20 cellular contexts compared by ENCODE assay signal in genomic region chr3:72068621-72069020, GRCh38.
"Had no signal": no experiment of that assay in that cellular context is flagged by ENCODE, and none has a peak within 500 bp of the region (broad histone marks: within the 10 kb centered on the region; RNA-seq: fewer than 3 reads in every experiment).

No MANE protein-coding gene starts in this region.

- H3K36me3 ChIP-seq: adrenal gland, heart right ventricle, neutrophil, ovary, prostate gland, thoracic aorta had no signal

- H3K4me3 ChIP-seq: adrenal gland, heart right ventricle, ovary, prostate gland, thoracic aorta had no signal

- DNase-seq: activated CD4-positive, alpha-beta T cell treated with anti-CD3 and anti-CD28 coated beads, Interleukin-2, amount 10 ng/mL, durations not matched to agents 7 days and 5 days; activated CD8-positive, alpha-beta memory T cell treated with anti-CD3 and anti-CD28 coated beads, Interleukin-2, amount 10 ng/mL, durations not matched to agents 7 days and 5 days; activated CD8-positive, alpha-beta T cell treated with anti-CD3 and anti-CD28 coated beads for 36 hours; activated gamma-delta T cell treated with Interleukin-2 at 50 U/mL for 16 hours; activated T-cell treated with anti-CD3 and anti-CD28 coated beads for 4 hours; adrenal gland; cortex of kidney; heart right ventricle; left colon; ovary; stimulated activated CD4-positive, alpha-beta T cell treated with anti-CD3 and anti-CD28 coated beads, Interleukin-4, amount 100 ng/mL, for 24 hours; stimulated activated naive CD4-positive, alpha-beta T cell treated with Interleukin-2 at 50 U/mL for 16 hours; T-helper 2 cell had no signal

- ATAC-seq: activated CD8-positive, alpha-beta memory T cell treated with anti-CD3 and anti-CD28 coated beads, Interleukin-2, amount 10 ng/mL, durations not matched to agents 7 days and 5 days; activated CD8-positive, alpha-beta T cell treated with anti-CD3 and anti-CD28 coated beads for 36 hours; activated naive CD4-positive, alpha-beta T cell treated with anti-CD3 and anti-CD28 coated beads, Interleukin-2, amount 50 U/mL, for 72 hours; heart right ventricle; left colon had no signal

- H3K27ac Mint-ChIP-seq: activated CD4-positive, alpha-beta T cell treated with anti-CD3 and anti-CD28 coated beads, Interleukin-2, amount 10 ng/mL, durations not matched to agents 7 days and 5 days; activated CD8-positive, alpha-beta memory T cell treated with anti-CD3 and anti-CD28 coated beads, Interleukin-2, amount 10 ng/mL, durations not matched to agents 7 days and 5 days; activated CD8-positive, alpha-beta T cell treated with anti-CD3 and anti-CD28 coated beads for 36 hours; activated naive CD4-positive, alpha-beta T cell treated with anti-CD3 and anti-CD28 coated beads, Interleukin-2, amount 50 U/mL, for 72 hours; memory B cell; nephron; type B pancreatic cell had no signal

- H3K27me3 ChIP-seq: adrenal gland, heart right ventricle, neutrophil, ovary had no signal

- H3K27me3 Mint-ChIP-seq: activated CD4-positive, alpha-beta T cell treated with anti-CD3 and anti-CD28 coated beads, Interleukin-2, amount 10 ng/mL, durations not matched to agents 7 days and 5 days; type B pancreatic cell had no signal

- H3K4me3 Mint-ChIP-seq: activated CD4-positive, alpha-beta T cell treated with anti-CD3 and anti-CD28 coated beads, Interleukin-2, amount 10 ng/mL, durations not matched to agents 7 days and 5 days; activated CD8-positive, alpha-beta memory T cell treated with anti-CD3 and anti-CD28 coated beads, Interleukin-2, amount 10 ng/mL, durations not matched to agents 7 days and 5 days; activated CD8-positive, alpha-beta T cell treated with anti-CD3 and anti-CD28 coated beads for 36 hours; memory B cell; nephron; type B pancreatic cell had no signal

- H3K4me1 ChIP-seq: adrenal gland, prostate gland had no signal

- H3K36me3 Mint-ChIP-seq: type B pancreatic cell had no signal

- H3K27ac ChIP-seq: adrenal gland, heart right ventricle, neutrophil, ovary, prostate gland, thoracic aorta had no signal

- H3K9me3 ChIP-seq: adrenal gland, neutrophil, ovary, prostate gland, thoracic aorta had no signal

- H3K4me1 Mint-ChIP-seq: activated CD4-positive, alpha-beta T cell treated with anti-CD3 and anti-CD28 coated beads, Interleukin-2, amount 10 ng/mL, durations not matched to agents 7 days and 5 days; memory B cell; nephron had no signal
